Comparison of ENCODE assay signal across 19 cellular contexts in the genomic region with DNA sequence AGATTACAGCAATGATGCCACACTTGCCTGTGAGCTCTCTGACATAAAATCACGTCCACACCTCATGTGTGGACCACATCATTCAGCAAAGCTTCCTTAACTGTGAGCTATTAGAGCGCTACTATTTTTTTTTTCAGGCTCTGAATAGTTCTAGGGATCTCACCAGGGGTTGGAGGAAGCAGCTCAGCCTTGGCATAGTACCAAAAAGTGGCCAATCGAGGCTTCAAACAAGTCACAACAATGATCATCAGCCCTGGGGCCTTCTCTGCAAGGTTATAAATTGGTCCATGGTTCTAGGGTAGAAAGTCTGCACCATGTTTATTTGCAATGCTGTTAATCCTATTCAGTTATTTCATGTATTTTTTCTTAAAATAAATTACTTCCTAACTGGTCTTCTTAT. TPM values are rescaled to one million over a fixed set of nuclear protein-coding genes. Genes with fewer than 3 reads are reported as not detected.
DNase-seq lines count a peak whose midpoint lies in the region; ATAC-seq and TF ChIP-seq lines count a peak whose summit lies in the region.
"Had no signal": no experiment of that assay in that cellular context is flagged by ENCODE, and none has a peak within 500 bp of the region (broad histone marks: within the 10 kb centered on the region; RNA-seq: fewer than 3 reads in every experiment).

No MANE protein-coding gene starts in this region.

- H3K4me1 ChIP-seq in fibroblast of lung (ENCODE audit: control insufficient read depth, extremely low read depth, insufficient read depth, low read length) (peaks cover 7% of the 10 kb centered on the region), colonic mucosa (no peaks in the 10 kb centered on the region)
- H3K4me1 ChIP-seq: lower lobe of right lung, Peyer's patch, vagina had no signal

- H3K27me3 ChIP-seq in fibroblast of lung (ENCODE audit: control insufficient read depth, insufficient read depth, low read length) (no peaks in the 10 kb centered on the region), colonic mucosa (no peaks in the 10 kb centered on the region)
- H3K27me3 ChIP-seq: BLaER1, Peyer's patch, vagina had no signal

- no peaks in the 10 kb centered on the region for H3K9me3 ChIP-seq in fibroblast of lung (ENCODE audit: control insufficient read depth, insufficient read depth, low read depth, low read length)
- no peaks in the 10 kb centered on the region for H3K9me3 ChIP-seq in colonic mucosa
- H3K9me3 ChIP-seq: BLaER1, lower lobe of right lung, Peyer's patch, vagina had no signal

- POLR2A ChIA-PET in RWPE1 (lab: Yijun Ruan, JAX; ENCODE audit: low non-redundant PET): no interaction called here

- ATAC-seq in HG03442 (IDR thresholded peaks at IDR 0.05; ENCODE audit: unreplicated experiment) (no peak), GM21723 (IDR thresholded peaks at IDR 0.05; ENCODE audit: unreplicated experiment) (no peak)
- ATAC-seq: lower lobe of right lung, right cardiac atrium had no signal

- H2AFZ ChIP-seq in fibroblast of lung (ENCODE audit: low read length): peak overlapping the region; percentile 37

- H3K4me3 ChIP-seq in fibroblast of lung (replicated peaks in 1 of 4; ENCODE audit: control extremely low read depth in 1 of 4, insufficient read depth in 1 of 4, low read depth in 3 of 4, low read length in 4 of 4): no peak overlapping the region
- H3K4me3 ChIP-seq in colonic mucosa: no peak overlapping the region
- H3K4me3 ChIP-seq: BLaER1, lower lobe of right lung, Peyer's patch, vagina had no signal

- no peaks in the 10 kb centered on the region for H4K20me1 ChIP-seq in fibroblast of lung (ENCODE audit: control insufficient read depth, extremely low read depth, insufficient read depth, low read length)
- H4K20me1 ChIP-seq: BLaER1 had no signal

- no peaks in the 10 kb centered on the region for H3K36me3 ChIP-seq in fibroblast of lung (ENCODE audit: control insufficient read depth, insufficient read depth, low read length)
- no peaks in the 10 kb centered on the region for H3K36me3 ChIP-seq in colonic mucosa
- H3K36me3 ChIP-seq: BLaER1, lower lobe of right lung, vagina had no signal

- CTCF ChIA-PET in RWPE1 (lab: Yijun Ruan, JAX): interaction anchor here (1.2 kb wide), 1 partner anchor 10 kb away, joined by 4 read pairs; no protein-coding TSS in a partner anchor

- TF ChIP-seq CTCF in RWPE1 (conservative IDR thresholded peaks at IDR 0.05; ENCODE audit: low read depth): no peak
- TF ChIP-seq CTCF in fibroblast of lung (conservative IDR thresholded peaks at IDR 0.05 in 1 of 2, IDR thresholded peaks at IDR 0.05 in 1 of 2; ENCODE audit: low read depth in 1 of 2, low read length in 2 of 2): no peak
- no peak for TF ChIP-seq CTCF in colonic mucosa (IDR thresholded peaks at IDR 0.05)

- DNase-seq in AG08395 (ENCODE audit: low spot score) (peak; percentile 17), EH (ENCODE audit: low read depth) (peak; percentile 71), RWPE1 (ENCODE audit: low spot score) (peak; percentile 21), fibroblast of lung (ENCODE audit: low read depth in 2 of 2) (no peak), colonic mucosa (no peak), amniotic stem cell (lab: John Stamatoyannopoulos, UW) (no peak)
- DNase-seq: activated CD4-positive, alpha-beta T cell treated with anti-CD3 and anti-CD28 coated beads, Interleukin-2, amount 50 U/mL, for 4 hours; GF-D8; H9; lower lobe of right lung; NCI-H446 treated with DMSO at 0.1 percent for 48 hours; Peyer's patch; right cardiac atrium; stimulated activated naive CD4-positive, alpha-beta T cell had no signal

- H3K9ac ChIP-seq in fibroblast of lung (ENCODE audit: insufficient read depth, low read length): no peak overlapping the region
- no peak overlapping the region for H3K9ac ChIP-seq in colonic mucosa (ENCODE audit: low read depth in 2 of 2, low read length in 2 of 2)
- H3K9ac ChIP-seq: BLaER1 had no signal

- intact Hi-C loops in colonic mucosa (cut with DNase I): no loop called here

- H3K4me2 ChIP-seq in fibroblast of lung (ENCODE audit: extremely low read depth, insufficient read depth, low read length): no peak overlapping the region
- H3K4me2 ChIP-seq: BLaER1 had no signal

- H3K79me2 ChIP-seq in fibroblast of lung (ENCODE audit: control insufficient read depth, insufficient read depth, low read length): no peaks in the 10 kb centered on the region

- no peak overlapping the region for H3K27ac ChIP-seq in RWPE1
- no peak overlapping the region for H3K27ac ChIP-seq in fibroblast of lung (ENCODE audit: insufficient read depth, low read length)
- no peak overlapping the region for H3K27ac ChIP-seq in colonic mucosa
- H3K27ac ChIP-seq: BLaER1, HL-60, lower lobe of right lung, Peyer's patch, vagina had no signal

RNA-seq across cellular contexts. Expression of gene RNF157, which starts 37.8 kb away (rescaled TPM):
- total RNA-seq in fibroblast of lung: 0.51 and 3.1 TPM in 2 replicates
- polyA plus RNA-seq in fibroblast of lung: 2.0 and 7.7 TPM in 2 replicates
- polyA plus RNA-seq in fibroblast of lung (2012): 1.5 and 5.7 TPM in 2 replicates
- 1.5 and 5.5 TPM in 2 replicates for polyA minus RNA-seq in fibroblast of lung (ENCODE audit: low replicate concordance)
- total RNA-seq in colonic mucosa: 10 to 100 TPM; 23.7 to 30.2 TPM

Comparison
In these comparisons a context has a peak if more than half of its experiments do, and no peak if none do; other contexts are left out.
1. DNase-seq: peak in AG08395 (single experiment), EH (single experiment) and RWPE1 (single experiment); none in fibroblast of lung (0 of 2), colonic mucosa (single experiment) and amniotic stem cell (single experiment).